Comparison of ENCODE assay signal across 19 cellular contexts in genomic region chr10:96046546-96046945, GRCh38. TPM values are rescaled to one million over a fixed set of nuclear protein-coding genes. Genes with fewer than 3 reads are reported as not detected.
A peak's percentile ranks its signal among the peaks of the same experiment; 100 is the strongest.
DNase-seq lines count a peak whose midpoint lies in the region; ATAC-seq, FAIRE-seq and TF ChIP-seq lines count a peak whose summit lies in the region.
"Had no signal": no experiment of that assay in that cellular context is flagged by ENCODE, and none has a peak within 500 bp of the region (broad histone marks: within the 10 kb centered on the region; RNA-seq: fewer than 3 reads in every experiment).

No MANE protein-coding gene starts in this region.

- peaks cover 69% of the 10 kb centered on the region for H3K4me1 ChIP-seq in BLaER1
- peaks cover 16% of the 10 kb centered on the region for H3K4me1 ChIP-seq in PC-3 (ENCODE audit: insufficient read depth, low read length)
- no peaks in the 10 kb centered on the region; the same call in 1 of the 2 replicates for H3K4me1 ChIP-seq in iPS-20b (ENCODE audit: insufficient read depth, low read length)
- peaks cover 25% of the 10 kb centered on the region for H3K4me1 ChIP-seq in left ventricle myocardium inferior

- H2AFZ ChIP-seq in PC-3 (ENCODE audit: low read length), result no peak overlapping the region

- intact Hi-C loops in PC-3 (cut with micrococcal nuclease), result no loop called here
- intact Hi-C loops in left ventricle myocardium inferior (cut with micrococcal nuclease), result no loop called here

- no TSS peak for BruUV-seq in PC-3 (replicated peaks; lab: Mats Ljungman, UMichigan)

- H3K27me3 ChIP-seq in BLaER1 (no peaks in the 10 kb centered on the region), PC-3 (ENCODE audit: low read length) (no peaks in the 10 kb centered on the region), iPS-20b (ENCODE audit: insufficient read depth, low read length) (peaks cover 13% of the 10 kb centered on the region; the same call in 1 of the 2 replicates), left ventricle myocardium inferior (ENCODE audit: low read depth) (no peaks in the 10 kb centered on the region)

- H3K36me3 ChIP-seq in BLaER1, result peaks cover 55% of the 10 kb centered on the region
- no peaks in the 10 kb centered on the region; the same call in 1 of the 2 replicates for H3K36me3 ChIP-seq in PC-3 (ENCODE audit: low read depth, low read length)
- H3K36me3 ChIP-seq in iPS-20b (ENCODE audit: insufficient read depth, low read depth, low read length), result peaks cover 52% of the 10 kb centered on the region
- H3K36me3 ChIP-seq in left ventricle myocardium inferior, result peaks cover 8% of the 10 kb centered on the region

- H3K27ac ChIP-seq in BLaER1 (peak overlapping the region; percentile 99; the same call in 1 of the 2 replicates), PC-3 (ENCODE audit: low read length) (no peak overlapping the region), iPS-20b (ENCODE audit: low read length) (no peak overlapping the region), left ventricle myocardium inferior (replicated peaks) (no peak overlapping the region)
- H3K27ac ChIP-seq: SK-N-MC had no signal

- no peaks in the 10 kb centered on the region for H3K9me2 ChIP-seq in PC-3 (replicated peaks; ENCODE audit: low read length)

- no peaks in the 10 kb centered on the region for H3F3A ChIP-seq in PC-3 (ENCODE audit: low read length, unreplicated experiment)

- H3K9me3 ChIP-seq in BLaER1 (no peaks in the 10 kb centered on the region), PC-3 (ENCODE audit: low read length) (no peaks in the 10 kb centered on the region), iPS-20b (ENCODE audit: insufficient read depth, low read depth, low read length) (no peaks in the 10 kb centered on the region), left ventricle myocardium inferior (replicated peaks) (no peaks in the 10 kb centered on the region)

- TF ChIP-seq CTCF in PC-3 (conservative IDR thresholded peaks at IDR 0.05; ENCODE audit: low read depth, low read length) (no peak), left ventricle myocardium inferior (IDR thresholded peaks at IDR 0.05; ENCODE audit: borderline replicate concordance) (no peak)

- ATAC-seq in PC-3, result no peak
- ATAC-seq: CD8-positive, alpha-beta T cell; Panc1; Right ventricle myocardium inferior had no signal

- CTCF ChIA-PET in PC-3 (lab: Charles Lee), result no interaction called here

- DNase-seq in GM12891 (ENCODE audit: insufficient read length, low spot score) (no peak), PC-3 (no peak), NCI-H187 treated with DMSO at 0.1 percent for 48 hours (lab: John Stamatoyannopoulos, UW) (no peak), NCI-H446 (lab: John Stamatoyannopoulos, UW) (no peak), left ventricle myocardium inferior (no peak), NCI-H2029 treated with DMSO at 0.1 percent for 48 hours (lab: John Stamatoyannopoulos, UW) (no peak)
- DNase-seq: CD8-positive, alpha-beta T cell; H9; IMR-90; MV-4-11; NCI-H1436 treated with DMSO at 0.1 percent for 48 hours; NCI-H2107; NCI-H226; NCI-H69 had no signal

- H3K9ac ChIP-seq in BLaER1 (peak overlapping the region; percentile 99), PC-3 (ENCODE audit: low read length) (no peak overlapping the region), iPS-20b (ENCODE audit: low read depth, low read length) (no peak overlapping the region)

- peaks cover 61% of the 10 kb centered on the region for H3K79me2 ChIP-seq in PC-3 (ENCODE audit: low read length)

- H4K20me1 ChIP-seq in BLaER1, result peaks cover 76% of the 10 kb centered on the region
- no peaks in the 10 kb centered on the region for H4K20me1 ChIP-seq in PC-3 (ENCODE audit: low read length)

- H3K4me3 ChIP-seq in BLaER1 (peak overlapping the region; percentile 97), PC-3 (ENCODE audit: low read length) (no peak overlapping the region), iPS-20b (ENCODE audit: low read length) (peak overlapping the region; percentile 90; the same call in 1 of the 2 replicates), left ventricle myocardium inferior (no peak overlapping the region)
- H3K4me3 ChIP-seq: SK-N-MC had no signal

- TF ChIP-seq POLR2A in GM12891 (IDR thresholded peaks at IDR 0.05; ENCODE audit: low read depth, low read length), result no peak

- peak overlapping the region; percentile 94 for H3K4me2 ChIP-seq in BLaER1
- H3K4me2 ChIP-seq in PC-3 (ENCODE audit: low read length), result peak overlapping the region; percentile 90

- POLR2A ChIA-PET in PC-3 (lab: Charles Lee; ENCODE audit: unreplicated experiment), result no interaction called here

- peak; percentile 38 for FAIRE-seq in GM12891 (lab: Jason Lieb, UNC)

TF ChIP-seq in GM12891, 5 proteins besides CTCF, POLR2A, EP300 and RAD21:
- TF ChIP-seq SPI1 (IDR thresholded peaks at IDR 0.05; ENCODE audit: low read depth, low read length) (no peak), POLR2AphosphoS5 (IDR thresholded peaks at IDR 0.05; ENCODE audit: low read depth, low read length) (no peak), TAF1 (IDR thresholded peaks at IDR 0.05; ENCODE audit: low read depth, low read length) (no peak), PAX5 (IDR thresholded peaks at IDR 0.05; ENCODE audit: insufficient read depth, low read length, severe bottlenecking) (no peak), POU2F2 (IDR thresholded peaks at IDR 0.05; ENCODE audit: low read depth, low read length) (no peak)

RNA-seq across cellular contexts. Expression of gene CCNJ, which starts 3.2 kb away (rescaled TPM):
- polyA plus RNA-seq in GM12891 (2012; ENCODE audit: low read depth, missing spikeins), result 2.1 TPM
- total RNA-seq in PC-3 (2014; rRNA removed) (3.2 and 3.9 TPM in 2 replicates), left ventricle myocardium inferior (2.4 TPM)

Comparison
In these comparisons a context has a peak if more than half of its experiments do, and no peak if none do; other contexts are left out.
1. H3K4me3 ChIP-seq: peak in BLaER1 (single experiment) and iPS-20b (single experiment); none in PC-3 (single experiment) and left ventricle myocardium inferior (single experiment).